ENCODE assay signal across 10 cellular contexts in genomic region chr1:54949971-54950360, GRCh38. TPM values are rescaled to one million over a fixed set of nuclear protein-coding genes. Genes with fewer than 3 reads are reported as not detected.
DNase-seq lines count a peak whose midpoint lies in the region; ATAC-seq, FAIRE-seq and TF ChIP-seq lines count a peak whose summit lies in the region.
"Had no signal": no experiment of that assay in that cellular context is flagged by ENCODE, and none has a peak within 500 bp of the region (broad histone marks: within the 10 kb centered on the region; RNA-seq: fewer than 3 reads in every experiment).

No MANE protein-coding gene starts in this region.

- no peaks in the 10 kb centered on the region; the same call in 1 of the 2 replicates for H3K9me3 ChIP-seq in BLaER1
- H3K9me3 ChIP-seq in PC-3 (ENCODE audit: low read length): no peaks in the 10 kb centered on the region
- peaks cover 2 to 4% of the 10 kb centered on the region in 2 experiments; a peak in 3 of 4 replicates for H3K9me3 ChIP-seq in H1 (ENCODE audit: insufficient read depth in 2 of 2, low read depth in 1 of 2, low read length in 1 of 2)
- no peaks in the 10 kb centered on the region for H3K9me3 ChIP-seq in neural progenitor cell (ENCODE audit: low read depth)

- H3K18ac ChIP-seq in H1 (ENCODE audit: extremely low read depth, low read length): no peak overlapping the region

- H3K4me2 ChIP-seq in BLaER1 (peak overlapping the region; percentile 57; the same call in 1 of the 2 replicates), PC-3 (ENCODE audit: low read length) (peak overlapping the region; percentile 57), H1 (ENCODE audit: insufficient read depth in 1 of 2, low read depth in 2 of 2, low read length in 2 of 2) (peak overlapping the region; percentile 24 to 41; a peak in 2 of 4 replicates), neural progenitor cell (no peak overlapping the region)

- no peak overlapping the region; the same call in 1 of the 2 replicates for H2BK20ac ChIP-seq in H1 (ENCODE audit: low read length)

- H3K27me3 ChIP-seq in BLaER1 (no peaks in the 10 kb centered on the region), PC-3 (ENCODE audit: low read length) (no peaks in the 10 kb centered on the region), H1 (replicated peaks in 1 of 4; ENCODE audit: control insufficient read depth in 3 of 4, extremely low read depth in 1 of 4, insufficient read depth in 3 of 4, low read length in 3 of 4) (no peaks in the 10 kb centered on the region), neural progenitor cell (no peaks in the 10 kb centered on the region)

- FAIRE-seq in H1 (lab: Jason Lieb, UNC): no peak
- FAIRE-seq: small intestine had no signal

- 79% methylated on average over 6 of the region's 6 CpGs; no CpG with 5 or more reads in 1 of the 2 experiments for WGBS in H1 (ENCODE audit: extremely low coverage in 1 of 2, insufficient coverage in 1 of 2, insufficient read length in 1 of 2, insufficient replicate concordance in 2 of 2, low coverage in 1 of 2, low lambda C conversion rate in 2 of 2, missing lambda C conversion rate in 1 of 2), 2 experiments

- TF ChIP-seq CTCF in PC-3 (conservative IDR thresholded peaks at IDR 0.05; ENCODE audit: low read depth, low read length) (no peak), H1 (IDR thresholded peaks at IDR 0.05; ENCODE audit: control extremely low read depth in 1 of 3, insufficient read depth in 1 of 3, low read depth in 1 of 3, low read length in 3 of 3) (no peak), neural progenitor cell (IDR thresholded peaks at IDR 0.05) (no peak)

- H4K5ac ChIP-seq in H1 (ENCODE audit: insufficient read length, low read depth, low read length): no peak overlapping the region

- H3K27ac ChIP-seq in BLaER1 (no peak overlapping the region), PC-3 (ENCODE audit: low read length) (peak overlapping the region; percentile 78), H1 (ENCODE audit: low read depth, low read length) (no peak overlapping the region), neural progenitor cell (no peak overlapping the region)

- no peak overlapping the region for H3K4me3 Mint-ChIP-seq in neural progenitor cell

- H3K79me2 ChIP-seq in PC-3 (ENCODE audit: low read length) (no peaks in the 10 kb centered on the region), H1 (ENCODE audit: control insufficient read depth in 1 of 2, insufficient read depth in 2 of 2, low read length in 2 of 2) (no peaks in the 10 kb centered on the region), neural progenitor cell (ENCODE audit: low read depth) (no peaks in the 10 kb centered on the region)

- no peak overlapping the region for H2BK120ac ChIP-seq in H1 (replicated peaks; ENCODE audit: low read depth, low read length)

- POLR2A ChIA-PET in PC-3 (lab: Charles Lee; ENCODE audit: unreplicated experiment) (interaction anchor here (0.6 kb wide), 2 partner anchors 57 to 446 kb away, joined by 3 to 15 read pairs; no protein-coding TSS in a partner anchor), H1 (lab: Charles Lee; ENCODE audit: partially characterized antibody) (interaction anchor here (1.7 to 1.9 kb wide), 2 partner anchors 10 to 47 kb away, joined by 5 to 13 read pairs; no protein-coding TSS in a partner anchor)

- H4K20me1 ChIP-seq in BLaER1 (no peaks in the 10 kb centered on the region), PC-3 (ENCODE audit: low read length) (no peaks in the 10 kb centered on the region), H1 (replicated peaks in 1 of 2; ENCODE audit: control insufficient read depth in 1 of 2, insufficient read depth in 2 of 2, low read length in 2 of 2) (no peaks in the 10 kb centered on the region), neural progenitor cell (ENCODE audit: low read depth) (no peaks in the 10 kb centered on the region)

- H3K23ac ChIP-seq in H1 (ENCODE audit: insufficient read length): no peak overlapping the region

- H3K4me3 ChIP-seq in BLaER1: no peak overlapping the region
- no peak overlapping the region for H3K4me3 ChIP-seq in PC-3 (ENCODE audit: low read length)
- H3K4me3 ChIP-seq in H1 (ENCODE audit: extremely low read depth in 1 of 4, insufficient read depth in 2 of 4, low read depth in 3 of 4, low read length in 4 of 4): no peak overlapping the region
- no peak overlapping the region for H3K4me3 ChIP-seq in neural progenitor cell

- no peak for TF ChIP-seq POLR2A in H1 (IDR thresholded peaks at IDR 0.05; ENCODE audit: control extremely low read depth in 1 of 2, low read depth in 2 of 2, low read length in 2 of 2)

- H2BK5ac ChIP-seq in H1 (ENCODE audit: low read depth, low read length): peak overlapping the region; percentile 57; the same call in 1 of the 2 replicates

- no peak overlapping the region for H2AK5ac ChIP-seq in H1 (ENCODE audit: low read depth, low read length)

- H2BK12ac ChIP-seq in H1 (ENCODE audit: low read depth, low read length): peak overlapping the region; percentile 75; the same call in 1 of the 2 replicates

- peak overlapping the region; percentile 64 for H4K91ac ChIP-seq in H1 (replicated peaks; ENCODE audit: insufficient read length, low read length)

- ATAC-seq in PC-3: peak; percentile 65
- no peak for ATAC-seq in GM18909 (IDR thresholded peaks at IDR 0.05; ENCODE audit: poor library complexity, unreplicated experiment)
- no peak for ATAC-seq in HG03045 (IDR thresholded peaks at IDR 0.05; ENCODE audit: unreplicated experiment)
- no peak for ATAC-seq in HG03159 (IDR thresholded peaks at IDR 0.05; ENCODE audit: unreplicated experiment)

- TF ChIP-seq EP300 in H1 (IDR thresholded peaks at IDR 0.05; ENCODE audit: borderline replicate concordance in 1 of 2, low read depth in 2 of 2, low read length in 2 of 2): no peak

- H4K8ac ChIP-seq in H1 (ENCODE audit: extremely low read depth, insufficient read depth, low read length): peak overlapping the region; percentile 98

- H3K36me3 Mint-ChIP-seq in neural progenitor cell: no peaks in the 10 kb centered on the region

- H3K23me2 ChIP-seq in H1 (ENCODE audit: low read depth, low read length): no peaks in the 10 kb centered on the region

- H3K4me1 Mint-ChIP-seq in neural progenitor cell: peaks cover 17% of the 10 kb centered on the region

- peaks cover 4% of the 10 kb centered on the region for H3K27me3 Mint-ChIP-seq in neural progenitor cell (ENCODE audit: insufficient read depth, low read depth)

- H3F3A ChIP-seq in PC-3 (ENCODE audit: low read length, unreplicated experiment): no peaks in the 10 kb centered on the region
- H3F3A ChIP-seq in neural progenitor cell (ENCODE audit: low read depth): no peaks in the 10 kb centered on the region

- no peak overlapping the region for H3K56ac ChIP-seq in H1 (replicated peaks; ENCODE audit: insufficient read length, low read depth, low read length)

- BruUV-seq in PC-3 (replicated peaks; lab: Mats Ljungman, UMichigan): no TSS peak

- H3K4me1 ChIP-seq in BLaER1 (peaks cover 16% of the 10 kb centered on the region), PC-3 (ENCODE audit: insufficient read depth, low read length) (peaks cover 57% of the 10 kb centered on the region), H1 (replicated peaks in 1 of 4; ENCODE audit: control insufficient read depth in 3 of 4, insufficient read depth in 4 of 4, low read length in 3 of 4) (peaks cover 4 to 7% (median 6%) of the 10 kb centered on the region in 4 experiments), neural progenitor cell (no peaks in the 10 kb centered on the region)

- no peak overlapping the region for H3K4ac ChIP-seq in H1 (replicated peaks; ENCODE audit: insufficient read length, low read depth, low read length)

- peak overlapping the region; percentile 94 for H3K27ac Mint-ChIP-seq in neural progenitor cell

- no peaks in the 10 kb centered on the region for H3K79me1 ChIP-seq in H1 (ENCODE audit: low read depth, low read length)

- H3K9me3 Mint-ChIP-seq in neural progenitor cell: peaks cover 8% of the 10 kb centered on the region

- H2BK15ac ChIP-seq in H1 (ENCODE audit: low read length): no peak overlapping the region

- intact Hi-C loops in PC-3 (cut with micrococcal nuclease): loop anchor here (1.0 to 5.0 kb wide), 4 partner anchors 21 to 278 kb away; no protein-coding TSS in a partner anchor

- CTCF ChIA-PET in PC-3 (lab: Charles Lee): interaction anchor here (0.7 to 2.2 kb wide), 7 partner anchors 21 to 92 kb away, joined by 3 to 51 read pairs (median 4); no protein-coding TSS in a partner anchor
- CTCF ChIA-PET in H1 (lab: Charles Lee; ENCODE audit: partially characterized antibody): interaction anchor here (0.5 to 17.5 kb wide), 32 partner anchors 8 to 117 kb away, joined by 3 to 511 read pairs (median 5); partner anchors contain the start of genes BSND and TMEM61

- H3K9ac ChIP-seq in BLaER1 (no peak overlapping the region), PC-3 (ENCODE audit: low read length) (peak overlapping the region; percentile 71), H1 (replicated peaks in 1 of 4; ENCODE audit: extremely low read depth in 1 of 4, low read depth in 3 of 4, low read length in 3 of 4) (no peak overlapping the region), neural progenitor cell (no peak overlapping the region)

- H2AFZ ChIP-seq in PC-3 (ENCODE audit: low read length) (peak overlapping the region; percentile 84), H1 (ENCODE audit: low read length) (peak overlapping the region; percentile 95; the same call in 1 of the 2 replicates), neural progenitor cell (replicated peaks) (peak overlapping the region; percentile 97)

- TF ChIP-seq RAD21 in H1 (IDR thresholded peaks at IDR 0.05 in 1 of 2, conservative IDR thresholded peaks at IDR 0.05 in 1 of 2; ENCODE audit: low read depth in 2 of 2, low read length in 2 of 2): no peak

- H3K36me3 ChIP-seq in BLaER1 (no peaks in the 10 kb centered on the region), PC-3 (ENCODE audit: low read depth, low read length) (no peaks in the 10 kb centered on the region), H1 (ENCODE audit: control insufficient read depth in 2 of 4, insufficient read depth in 4 of 4, low read length in 3 of 4) (no peaks in the 10 kb centered on the region), neural progenitor cell (no peaks in the 10 kb centered on the region)

- H3K14ac ChIP-seq in H1 (ENCODE audit: insufficient read length): no peak overlapping the region

- peak; percentile 87 for DNase-seq in PC-3
- no peak for DNase-seq in H1 (ENCODE audit: low read depth in 1 of 2, low spot score in 2 of 2)
- no peak for DNase-seq in neural progenitor cell (ENCODE audit: low spot score)
- DNase-seq in stimulated activated CD4-positive, alpha-beta T cell treated with anti-CD3 and anti-CD28 coated beads, Interleukin-1b, Interleukin-23, amount 100 ng/mL, for 48 hours: no peak

- no peaks in the 10 kb centered on the region for H3K9me2 ChIP-seq in PC-3 (replicated peaks; ENCODE audit: low read length)

RNA-seq across cellular contexts. Expression of gene TMEM61, which starts 30.5 kb away (rescaled TPM):
- 0.95 and 3.8 TPM in 2 replicates for total RNA-seq in PC-3 (2014; rRNA removed)
- total RNA-seq in H1 (2021; fragmentation: NEBNext Ultra II Directional; extraction: Animal tissue kit (Norgen Biotek cat#: 25700)): 0.50 and 0.54 TPM in 2 replicates
- polyA plus RNA-seq in H1 (2011; rRNA removed): 1.4 and 2.0 TPM in 2 replicates
- polyA plus RNA-seq in H1 (2011; cell fraction: cytosol; rRNA removed): 0.88 TPM
- polyA plus RNA-seq in H1 (2011; cell fraction: nucleus; rRNA removed): 1.2 TPM
- polyA plus RNA-seq in H1 (2012, experiment 1 of 2): 0.25 to 0.92 TPM (median 0.80 TPM) in 3 of 4 replicates, not detected in the other
- polyA plus RNA-seq in H1 (2012, experiment 2 of 2): 1.0 TPM
- 1.4 TPM for polyA plus RNA-seq in H1 (2013, experiment 1 of 2)
- 0.94 TPM for polyA plus RNA-seq in H1 (2013, experiment 2 of 2)
- 0.35 TPM in 1 of 2 replicates, not detected in the other for polyA minus RNA-seq in H1 (2011; rRNA and poly(A)+ RNA removed)
- polyA minus RNA-seq in H1 (2011; cell fraction: cytosol; rRNA and poly(A)+ RNA removed): not detected
- polyA minus RNA-seq in H1 (2011; cell fraction: nucleus; rRNA and poly(A)+ RNA removed): not detected
- not detected in 2 replicates for total RNA-seq in neural progenitor cell (ENCODE audit: low replicate concordance)
- total RNA-seq: liver had no signal
- polyA plus RNA-seq: liver had no signal

RNA-seq across cellular contexts. Expression of gene BSND, which starts 48.8 kb away (rescaled TPM):
- total RNA-seq in PC-3 (2014; rRNA removed) (not detected in 2 replicates), neural progenitor cell (ENCODE audit: low replicate concordance) (not detected in 2 replicates)
- 0.40 and 0.43 TPM in 2 replicates for total RNA-seq in H1 (2021; fragmentation: NEBNext Ultra II Directional; extraction: Animal tissue kit (Norgen Biotek cat#: 25700))
- polyA plus RNA-seq in H1 (2011; rRNA removed): 0.52 and 0.68 TPM in 2 replicates
- 0.67 TPM for polyA plus RNA-seq in H1 (2011; cell fraction: cytosol; rRNA removed)
- 1.0 TPM for polyA plus RNA-seq in H1 (2011; cell fraction: nucleus; rRNA removed)
- polyA plus RNA-seq in H1 (2012, experiment 1 of 2): 0.37 to 0.74 TPM (median 0.55 TPM) in 4 replicates
- 0.50 TPM for polyA plus RNA-seq in H1 (2012, experiment 2 of 2)
- 0.26 TPM for polyA plus RNA-seq in H1 (2013, experiment 1 of 2)
- polyA plus RNA-seq in H1 (2013, experiment 2 of 2): 0.26 TPM
- polyA minus RNA-seq in H1 (2011; rRNA and poly(A)+ RNA removed): 0.39 and 0.54 TPM in 2 replicates
- not detected for polyA minus RNA-seq in H1 (2011; cell fraction: cytosol; rRNA and poly(A)+ RNA removed)
- polyA minus RNA-seq in H1 (2011; cell fraction: nucleus; rRNA and poly(A)+ RNA removed): 0.70 TPM
- polyA plus RNA-seq: liver had no signal
